ENCODE assay signal across 9 cellular contexts in the genomic region with DNA sequence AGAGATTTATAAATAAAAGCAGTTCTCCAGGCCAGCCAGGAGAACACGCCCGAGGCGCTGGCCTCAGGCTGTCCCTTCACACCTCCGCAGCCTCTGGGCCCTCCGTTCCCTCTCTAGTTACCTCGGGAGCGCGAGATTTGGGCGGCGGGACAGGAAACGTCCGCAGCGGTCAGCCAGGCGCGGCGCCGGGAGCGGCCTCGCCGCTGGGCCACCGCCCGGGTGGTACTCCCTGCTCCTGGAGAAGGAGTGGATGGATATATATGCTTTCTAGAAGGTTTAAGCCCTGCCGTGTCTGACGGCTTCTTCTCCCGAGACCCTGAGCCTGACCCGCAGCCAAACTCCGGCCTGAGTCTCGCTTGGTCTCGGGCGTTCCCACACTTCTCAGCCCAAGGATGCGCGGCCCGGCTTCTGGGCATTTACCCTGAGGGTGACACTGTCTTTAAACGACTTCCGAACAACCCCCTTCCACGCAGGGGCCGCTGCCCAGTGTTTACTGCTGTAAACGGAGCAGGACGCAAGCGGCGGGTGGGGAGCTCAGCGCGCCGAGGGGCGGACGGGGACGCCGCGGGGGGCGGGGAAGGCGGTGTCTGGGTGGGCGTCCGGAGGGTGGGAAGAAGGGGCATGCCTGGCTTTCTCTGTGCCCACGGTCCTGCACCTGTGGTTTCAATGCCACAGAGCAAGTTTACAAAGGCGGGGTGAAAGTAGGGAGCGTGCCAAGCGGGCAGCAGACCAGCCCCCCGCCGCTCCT. TPM values are rescaled to one million over a fixed set of nuclear protein-coding genes. Genes with fewer than 3 reads are reported as not detected.
DNase-seq lines count a peak whose midpoint lies in the region; ATAC-seq and TF ChIP-seq lines count a peak whose summit lies in the region.
"Had no signal": no experiment of that assay in that cellular context is flagged by ENCODE, and none has a peak within 500 bp of the region (broad histone marks: within the 10 kb centered on the region; RNA-seq: fewer than 3 reads in every experiment).

No MANE protein-coding gene starts in this region.

- peaks cover 1% of the 10 kb centered on the region for H3K4me1 Mint-ChIP-seq in progenitor cell of endocrine pancreas (ENCODE audit: low read depth)

- no peaks in the 10 kb centered on the region for H3K9me3 Mint-ChIP-seq in progenitor cell of endocrine pancreas (ENCODE audit: low read depth)

- H3K27ac Mint-ChIP-seq in progenitor cell of endocrine pancreas = no peak overlapping the region

- H3K4me3 Mint-ChIP-seq in progenitor cell of endocrine pancreas (ENCODE audit: low read depth) = no peak overlapping the region

- peaks cover 73% of the 10 kb centered on the region for H3K27me3 Mint-ChIP-seq in progenitor cell of endocrine pancreas

- H3K36me3 Mint-ChIP-seq in progenitor cell of endocrine pancreas (ENCODE audit: insufficient read depth) = no peaks in the 10 kb centered on the region

- TF ChIP-seq CTCF in progenitor cell of endocrine pancreas (IDR thresholded peaks at IDR 0.05; ENCODE audit: unreplicated experiment) = no peak

- DNase-seq in ELF-1 (ENCODE audit: low read depth, low spot score) (peak; percentile 86), NCI-H1092 treated with DMSO at 0.1 percent for 48 hours (lab: John Stamatoyannopoulos, UW) (peak; percentile 85), ecto neural progenitor cell (ENCODE audit: low spot score) (peak; percentile 72), progenitor cell of endocrine pancreas (ENCODE audit: low spot score, unreplicated experiment) (peak; percentile 21), KG1 (lab: John Stamatoyannopoulos, UW) (no peak)

- no peak for ATAC-seq in HG02610 (IDR thresholded peaks at IDR 0.05; ENCODE audit: unreplicated experiment)
- ATAC-seq in GM19023 (IDR thresholded peaks at IDR 0.05; ENCODE audit: unreplicated experiment) = no peak
- no peak for ATAC-seq in HG02870 (IDR thresholded peaks at IDR 0.05; ENCODE audit: unreplicated experiment)

RNA-seq across cellular contexts. Expression of gene ZIC2, which starts 2.0 kb away (rescaled TPM):
- total RNA-seq in progenitor cell of endocrine pancreas = 0.13 TPM in 1 of 2 replicates, not detected in the other
- total RNA-seq: kidney epithelial cell had no signal

RNA-seq across cellular contexts. Expression of gene ZIC5, which starts 8.1 kb away (rescaled TPM):
- not detected in 2 replicates for total RNA-seq in progenitor cell of endocrine pancreas
- total RNA-seq: kidney epithelial cell had no signal
